ENCODE assay signal across 17 cellular contexts in the genomic region with DNA sequence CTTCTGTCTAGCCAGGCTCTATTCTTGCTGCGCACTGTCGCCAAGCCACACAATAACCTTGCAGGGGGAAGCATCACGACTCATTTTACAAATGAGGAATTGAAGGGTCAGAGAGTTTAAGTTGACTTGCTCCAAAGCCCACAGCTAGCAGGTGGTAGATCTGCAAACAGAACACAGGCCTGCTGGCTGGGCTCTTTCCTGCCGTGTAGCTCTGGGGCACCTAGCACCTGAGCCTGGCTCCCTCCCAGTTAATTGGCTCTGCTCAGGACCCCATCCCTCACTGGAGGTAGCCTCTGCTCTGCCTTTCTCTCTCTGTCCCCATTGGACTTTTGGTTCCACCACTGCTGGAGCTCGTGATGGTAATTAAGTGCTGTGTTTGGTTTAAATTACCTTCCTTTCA.
A peak's percentile ranks its signal among the peaks of the same experiment; 100 is the strongest.
DNase-seq lines count a peak whose midpoint lies in the region; ATAC-seq and TF ChIP-seq lines count a peak whose summit lies in the region.
"Had no signal": no experiment of that assay in that cellular context is flagged by ENCODE, and none has a peak within 500 bp of the region (broad histone marks: within the 10 kb centered on the region; RNA-seq: fewer than 3 reads in every experiment).

No MANE protein-coding gene starts in this region.

- no peak overlapping the region for H3K18ac ChIP-seq in H9 (ENCODE audit: insufficient read length, low read depth, low read length)

- no peak overlapping the region for H4K8ac ChIP-seq in H9 (replicated peaks; ENCODE audit: insufficient read length, low read depth, low read length)

- H3K4me3 ChIP-seq in Panc1 (ENCODE audit: low read depth in 2 of 2, low read length in 2 of 2) (no peak overlapping the region), neural progenitor cell (peak overlapping the region; percentile 23), Peyer's patch (no peak overlapping the region)
- H3K4me3 ChIP-seq: skin epidermis, thoracic aorta had no signal

- no peak overlapping the region for H2AK5ac ChIP-seq in H9 (ENCODE audit: insufficient read length, low read length)

- no peak overlapping the region for H2BK12ac ChIP-seq in H9 (ENCODE audit: insufficient read length, low read depth, low read length)

- BruUV-seq in Panc1 (replicated peaks; lab: Mats Ljungman, UMichigan) = TSS peak; percentile 47

- no peak for DNase-seq in H9
- DNase-seq in NCI-H2029 treated with DMSO at 0.1 percent for 48 hours (lab: John Stamatoyannopoulos, UW) = peak; percentile 82
- no peak for DNase-seq in Panc1 (ENCODE audit: low read depth, low spot score)
- peak; percentile 52 for DNase-seq in neural progenitor cell (ENCODE audit: low spot score)
- DNase-seq in NCI-H524 (lab: John Stamatoyannopoulos, UW) = no peak
- no peak for DNase-seq in Peyer's patch
- DNase-seq: activated CD4-positive, alpha-beta T cell treated with anti-CD3 and anti-CD28 coated beads for 4 hours; activated CD8-positive, alpha-beta memory T cell treated with anti-CD3 and anti-CD28 coated beads, Interleukin-2, amount 50 U/mL, for 48 hours; activated naive CD4-positive, alpha-beta T cell treated with anti-CD3 and anti-CD28 coated beads, Interleukin-2, amount 10 ng/mL, durations not matched to agents 7 days and 5 days; AML-193; erythroblast; GF-D8 had no signal

- H3K79me2 ChIP-seq in H9 (ENCODE audit: insufficient read depth, low read length) = peaks cover 6% of the 10 kb centered on the region; the same call in 1 of the 2 replicates
- peaks cover 88% of the 10 kb centered on the region for H3K79me2 ChIP-seq in neural progenitor cell (ENCODE audit: low read depth)

- H3K9me3 ChIP-seq in H9 (ENCODE audit: control insufficient read depth, low read depth, low read length) (no peaks in the 10 kb centered on the region), Panc1 (ENCODE audit: control insufficient read depth, insufficient read depth, low read depth, low read length) (no peaks in the 10 kb centered on the region), neural progenitor cell (ENCODE audit: low read depth) (no peaks in the 10 kb centered on the region), Peyer's patch (no peaks in the 10 kb centered on the region)
- H3K9me3 ChIP-seq: thoracic aorta had no signal

- H3K4me2 ChIP-seq in H9 (ENCODE audit: insufficient read depth, insufficient read length, low read length) = no peak overlapping the region
- peak overlapping the region; percentile 72 for H3K4me2 ChIP-seq in neural progenitor cell

- in situ Hi-C loops in Panc1 (cut with HindIII; ENCODE audit: low pct_unique_long_range_greater_than_20kb, low sequenced_read_pairs) = no loop called here

- H2BK15ac ChIP-seq in H9 (ENCODE audit: low read depth, low read length) = no peak overlapping the region

- H3K9ac ChIP-seq in H9 (ENCODE audit: extremely low read depth, insufficient read length, low read length) (no peak overlapping the region), neural progenitor cell (no peak overlapping the region)

- TF ChIP-seq CTCF in H9 (conservative IDR thresholded peaks at IDR 0.05) (no peak), Panc1 (IDR thresholded peaks at IDR 0.05) (no peak), neural progenitor cell (IDR thresholded peaks at IDR 0.05) (no peak), Peyer's patch (IDR thresholded peaks at IDR 0.05) (no peak)

- H2BK5ac ChIP-seq in H9 (ENCODE audit: insufficient read length, low read length) = no peak overlapping the region

- H3K23ac ChIP-seq in H9 (ENCODE audit: insufficient read length, low read depth, low read length) = no peak overlapping the region

- no peak overlapping the region for H3K56ac ChIP-seq in H9 (ENCODE audit: insufficient read length, low read depth, low read length)

- H3K4me3 Mint-ChIP-seq in H9 (peak overlapping the region in 1 of 2 experiments; percentile 36; a peak in 1 of 5 replicates), neural progenitor cell (no peak overlapping the region)
- H3K4me3 Mint-ChIP-seq: activated naive CD4-positive, alpha-beta T cell treated with anti-CD3 and anti-CD28 coated beads, Interleukin-2, amount 10 ng/mL, durations not matched to agents 7 days and 5 days; dendritic cell treated with granulocyte-macrophage colony-stimulating factor and Interleukin-4, amounts not matched to agents 40 ng/mL and 50 ng/mL, for 4 days; IgD-negative memory B cell had no signal

- no peak overlapping the region for H2BK120ac ChIP-seq in H9 (ENCODE audit: low read depth, low read length, poor library complexity, severe bottlenecking)

- H3K36me3 ChIP-seq in Panc1 (ENCODE audit: control insufficient read depth, insufficient read depth, low read length) (no peaks in the 10 kb centered on the region), neural progenitor cell (no peaks in the 10 kb centered on the region), Peyer's patch (no peaks in the 10 kb centered on the region)
- H3K36me3 ChIP-seq: thoracic aorta had no signal

- H2AFZ ChIP-seq in H9 (ENCODE audit: low read length) = no peak overlapping the region
- no peak overlapping the region for H2AFZ ChIP-seq in neural progenitor cell (replicated peaks)

- H3K27ac ChIP-seq in H9 (ENCODE audit: insufficient read length, low read depth, low read length) (no peak overlapping the region), Panc1 (ENCODE audit: low read length) (no peak overlapping the region), neural progenitor cell (peak overlapping the region; percentile 49), Peyer's patch (no peak overlapping the region)
- H3K27ac ChIP-seq: skin epidermis, thoracic aorta had no signal

- POLR2A ChIA-PET in Panc1 (lab: Charles Lee) = no interaction called here

- peaks cover 24% of the 10 kb centered on the region for H3F3A ChIP-seq in neural progenitor cell (ENCODE audit: low read depth)

- H4K91ac ChIP-seq in H9 (ENCODE audit: insufficient read length, low read depth, low read length) = no peak overlapping the region

- H4K5ac ChIP-seq in H9 (ENCODE audit: insufficient read length, low read depth, low read length) = no peak overlapping the region

- H3K9me3 Mint-ChIP-seq in H9 (no peaks in the 10 kb centered on the region), neural progenitor cell (no peaks in the 10 kb centered on the region)
- H3K9me3 Mint-ChIP-seq: activated naive CD4-positive, alpha-beta T cell treated with anti-CD3 and anti-CD28 coated beads, Interleukin-2, amount 10 ng/mL, durations not matched to agents 7 days and 5 days; dendritic cell treated with granulocyte-macrophage colony-stimulating factor and Interleukin-4, amounts not matched to agents 40 ng/mL and 50 ng/mL, for 4 days; IgD-negative memory B cell had no signal

- H3K27me3 ChIP-seq in H9 (ENCODE audit: insufficient read depth, low read length) (no peaks in the 10 kb centered on the region), Panc1 (ENCODE audit: control insufficient read depth, insufficient read depth, low read length) (no peaks in the 10 kb centered on the region), neural progenitor cell (no peaks in the 10 kb centered on the region), Peyer's patch (no peaks in the 10 kb centered on the region)

- CTCF ChIA-PET in Panc1 (lab: Charles Lee) = no interaction called here

- H3K27me3 Mint-ChIP-seq in H9 (ENCODE audit: low read depth) (no peaks in the 10 kb centered on the region; the same call in 1 of the 2 replicates), neural progenitor cell (ENCODE audit: insufficient read depth, low read depth) (peaks cover 4% of the 10 kb centered on the region)

- ATAC-seq in Panc1 (no peak), HG02938 (IDR thresholded peaks at IDR 0.05; ENCODE audit: unreplicated experiment) (no peak)

- H3K23me2 ChIP-seq in H9 (ENCODE audit: insufficient read length, low read depth, low read length, poor library complexity, severe bottlenecking) = no peaks in the 10 kb centered on the region

- no peak for TF ChIP-seq POLR2A in Peyer's patch (IDR thresholded peaks at IDR 0.05)

- H3K36me3 Mint-ChIP-seq in H9 (ENCODE audit: insufficient read depth in 1 of 3, low read depth in 3 of 3) (peaks cover 4 to 7% (median 6%) of the 10 kb centered on the region in 3 experiments; a peak in 6 of 7 replicates), neural progenitor cell (peaks cover 4% of the 10 kb centered on the region)
- H3K36me3 Mint-ChIP-seq: activated naive CD4-positive, alpha-beta T cell treated with anti-CD3 and anti-CD28 coated beads, Interleukin-2, amount 10 ng/mL, durations not matched to agents 7 days and 5 days; IgD-negative memory B cell had no signal

- peaks cover 2% of the 10 kb centered on the region; the same call in 1 of the 2 replicates for H3K4me1 ChIP-seq in H9 (ENCODE audit: insufficient read depth, low read length)
- H3K4me1 ChIP-seq in Panc1 (ENCODE audit: control insufficient read depth, insufficient read depth, low read length) = no peaks in the 10 kb centered on the region
- peaks cover 33% of the 10 kb centered on the region for H3K4me1 ChIP-seq in neural progenitor cell
- H3K4me1 ChIP-seq in Peyer's patch = no peaks in the 10 kb centered on the region

- H3K27ac Mint-ChIP-seq in H9 (peak overlapping the region in 2 of 3 experiments; percentile 87 to 90; a peak in 5 of 7 replicates), neural progenitor cell (peak overlapping the region; percentile 72)
- H3K27ac Mint-ChIP-seq: activated naive CD4-positive, alpha-beta T cell treated with anti-CD3 and anti-CD28 coated beads, Interleukin-2, amount 10 ng/mL, durations not matched to agents 7 days and 5 days; dendritic cell treated with granulocyte-macrophage colony-stimulating factor and Interleukin-4, amounts not matched to agents 40 ng/mL and 50 ng/mL, for 4 days; IgD-negative memory B cell had no signal

- no CpG with 5 or more reads among the region's 5 CpGs for WGBS in H9 (ENCODE audit: extremely low coverage, insufficient read length, low lambda C conversion rate)

- no peak overlapping the region for H3K4ac ChIP-seq in H9 (ENCODE audit: low read depth, low read length)

- H4K20me1 ChIP-seq in H9 (ENCODE audit: control insufficient read depth, insufficient read depth, insufficient read length) = no peaks in the 10 kb centered on the region
- peaks cover 47% of the 10 kb centered on the region for H4K20me1 ChIP-seq in neural progenitor cell (ENCODE audit: low read depth)

- intact Hi-C loops in Panc1 (cut with micrococcal nuclease; ENCODE audit: unreplicated experiment) = no loop called here

- H3K4me1 Mint-ChIP-seq in H9 (peaks cover 32 to 35% of the 10 kb centered on the region in 2 experiments), neural progenitor cell (peaks cover 45% of the 10 kb centered on the region)
- H3K4me1 Mint-ChIP-seq: activated naive CD4-positive, alpha-beta T cell treated with anti-CD3 and anti-CD28 coated beads, Interleukin-2, amount 10 ng/mL, durations not matched to agents 7 days and 5 days; IgD-negative memory B cell had no signal

- H3K14ac ChIP-seq in H9 (ENCODE audit: insufficient read depth, low read length) = no peak overlapping the region

- no peaks in the 10 kb centered on the region for H3K79me1 ChIP-seq in H9 (ENCODE audit: insufficient read depth, low read depth, low read length, poor library complexity, severe bottlenecking)

- no peak overlapping the region for H3T11ph ChIP-seq in H9 (ENCODE audit: low read length)

- no peak overlapping the region for H2BK20ac ChIP-seq in H9 (ENCODE audit: low read depth, low read length, poor library complexity, severe bottlenecking)

Comparison
In these comparisons a context has a peak if more than half of its experiments do, and no peak if none do; other contexts are left out.
1. DNase-seq: peak in NCI-H2029 treated with DMSO at 0.1 percent for 48 hours (single experiment) and neural progenitor cell (single experiment); none in H9 (single experiment), Panc1 (single experiment), NCI-H524 (0 of 2) and Peyer's patch (0 of 3).